In genomic region chr11:67367836-67368227, GRCh38 we compare ENCODE assay signal across 16 cellular contexts. TPM values are rescaled to one million over a fixed set of nuclear protein-coding genes. Genes with fewer than 3 reads are reported as not detected.
DNase-seq lines count a peak whose midpoint lies in the region; FAIRE-seq and TF ChIP-seq lines count a peak whose summit lies in the region.
"Had no signal": no experiment of that assay in that cellular context is flagged by ENCODE, and none has a peak within 500 bp of the region (broad histone marks: within the 10 kb centered on the region; RNA-seq: fewer than 3 reads in every experiment).

No MANE protein-coding gene starts in this region.

- no peak for TF ChIP-seq EP300 in esophagus muscularis mucosa (IDR thresholded peaks at IDR 0.05)

- WGBS in esophagus muscularis mucosa, result 68% methylated on average over 6 of the region's 6 CpGs

- no peak overlapping the region for H3K4me3 ChIP-seq in ACC112 (ENCODE audit: low read depth, low read length)
- H3K4me3 ChIP-seq in esophagus muscularis mucosa, result no peak overlapping the region
- no peak overlapping the region for H3K4me3 ChIP-seq in rectal smooth muscle tissue (ENCODE audit: low read length)
- H3K4me3 ChIP-seq in ascending aorta, result no peak overlapping the region
- H3K4me3 ChIP-seq: lung had no signal

- H3K9me3 ChIP-seq in esophagus muscularis mucosa, result no peaks in the 10 kb centered on the region
- no peaks in the 10 kb centered on the region for H3K9me3 ChIP-seq in ascending aorta

- H3K4me1 ChIP-seq in ACC112 (ENCODE audit: control insufficient read depth, insufficient read depth, low read length, unreplicated experiment), result peaks cover 64% of the 10 kb centered on the region
- peaks cover 49 to 83% (median 77%) of the 10 kb centered on the region in 4 donors for H3K4me1 ChIP-seq in esophagus muscularis mucosa
- peaks cover 52% of the 10 kb centered on the region for H3K4me1 ChIP-seq in rectal smooth muscle tissue (ENCODE audit: control insufficient read depth, insufficient read depth, low read length)
- H3K4me1 ChIP-seq in ascending aorta, result peaks cover 4 to 34% of the 10 kb centered on the region in 2 donors

- DNase-seq in HTR-8/SVneo (ENCODE audit: insufficient read length, low spot score) (no peak), esophagus muscularis mucosa (ENCODE audit: extremely low spot score) (no peak), ascending aorta (ENCODE audit: low spot score in 2 of 2) (no peak), A172 (ENCODE audit: low spot score) (no peak), NCI-H2196 (lab: John Stamatoyannopoulos, UW; ENCODE audit: unreplicated experiment) (no peak), DMS79 (lab: John Stamatoyannopoulos, UW) (no peak)
- DNase-seq: activated T-cell treated with anti-CD3 and anti-CD28 coated beads, Interleukin-2, amount 50 U/mL, for 1 hour; DMS153; effector CD4-positive, alpha-beta T cell; NCI-H1105; occipital lobe; SIG-M5; T1000 had no signal

- TF ChIP-seq CTCF in esophagus muscularis mucosa (IDR thresholded peaks at IDR 0.05), result no peak
- no peak for TF ChIP-seq CTCF in ascending aorta (IDR thresholded peaks at IDR 0.05)

- peak; percentile 42 for FAIRE-seq in HTR-8/SVneo (lab: Jason Lieb, UNC)

- TF ChIP-seq POLR2A in esophagus muscularis mucosa (IDR thresholded peaks at IDR 0.05; ENCODE audit: low read depth), result no peak

- intact Hi-C loops in esophagus muscularis mucosa (cut with DNase I) (no loop called here), ascending aorta (cut with DNase I) (no loop called here)

- H3K27ac ChIP-seq in ACC112 (ENCODE audit: low read depth, low read length) (peak overlapping the region; percentile 37), esophagus muscularis mucosa (replicated peaks in 1 of 4) (peak overlapping the region; percentile 83 to 99 (median 98)), rectal smooth muscle tissue (ENCODE audit: low read depth, low read length) (peak overlapping the region; percentile 91), ascending aorta (no peak overlapping the region)

- peaks cover 17% of the 10 kb centered on the region; the same call in 1 of the 2 replicates for H3K36me3 ChIP-seq in ACC112 (ENCODE audit: insufficient read depth, low read length)
- peaks cover 0 to 16% (median 13%) of the 10 kb centered on the region in 4 donors for H3K36me3 ChIP-seq in esophagus muscularis mucosa
- H3K36me3 ChIP-seq in rectal smooth muscle tissue (ENCODE audit: control insufficient read depth, insufficient read depth, low read length), result peaks cover 2% of the 10 kb centered on the region
- peaks cover 7 to 11% of the 10 kb centered on the region in 2 donors for H3K36me3 ChIP-seq in ascending aorta

- no peak overlapping the region for H2AFZ ChIP-seq in ACC112 (ENCODE audit: low read length, unreplicated experiment)

- no peak overlapping the region for H3K9ac ChIP-seq in rectal smooth muscle tissue (ENCODE audit: low read length)

- peaks cover 82% of the 10 kb centered on the region for H3K79me2 ChIP-seq in ACC112 (ENCODE audit: control insufficient read depth, insufficient read depth, low read length, unreplicated experiment)

- no peaks in the 10 kb centered on the region for H3K27me3 ChIP-seq in ACC112 (ENCODE audit: insufficient read depth, low read length)
- H3K27me3 ChIP-seq in esophagus muscularis mucosa, result no peaks in the 10 kb centered on the region
- no peaks in the 10 kb centered on the region for H3K27me3 ChIP-seq in rectal smooth muscle tissue (ENCODE audit: control insufficient read depth, insufficient read depth, low read length)
- no peaks in the 10 kb centered on the region for H3K27me3 ChIP-seq in ascending aorta

RNA-seq across cellular contexts. Expression of gene CLCF1, which starts 5.6 kb away (rescaled TPM):
- total RNA-seq in esophagus muscularis mucosa, result 10 to 100 TPM in 3 of 4 donors, 1 to 10 TPM in 1; 8.3 to 28.3 (median 11.8) TPM
- 32.6 TPM for total RNA-seq in ascending aorta
- 7.5 and 8.1 TPM in 2 replicates for total RNA-seq in A172 (2014; rRNA removed; shearing (Covaris generic))
- total RNA-seq: occipital lobe had no signal

RNA-seq across cellular contexts. Expression of gene POLD4, which starts 14.5 kb away (rescaled TPM):
- total RNA-seq in esophagus muscularis mucosa (100 to 1,000 TPM in 1 of 4 donors, 10 to 100 TPM in 3; 77.2 to 106 (median 83.1) TPM), ascending aorta (107 TPM)
- 75.8 and 96.0 TPM in 2 replicates for total RNA-seq in A172 (2014; rRNA removed; shearing (Covaris generic))

RNA-seq across cellular contexts. Expression of gene RAD9A, which starts 24.0 kb away (rescaled TPM):
- total RNA-seq in esophagus muscularis mucosa (10 to 100 TPM; 10.7 to 16.7 (median 12.7) TPM), ascending aorta (22.6 TPM)
- 6.2 and 15.0 TPM in 2 replicates for total RNA-seq in A172 (2014; rRNA removed; shearing (Covaris generic))

RNA-seq across cellular contexts. Expression of gene PPP1CA, which starts 33.8 kb away (rescaled TPM):
- total RNA-seq in esophagus muscularis mucosa, result 10 to 100 TPM; 56.9 to 87.3 (median 78.7) TPM
- total RNA-seq in ascending aorta, result 113 TPM
- 192 and 217 TPM in 2 replicates for total RNA-seq in A172 (2014; rRNA removed; shearing (Covaris generic))

RNA-seq across cellular contexts. Expression of gene TBC1D10C, which starts 36.1 kb away (rescaled TPM):
- total RNA-seq in esophagus muscularis mucosa, result 1 to 10 TPM in 3 of 4 donors, under 1 TPM in 1; 0.57 to 2.8 (median 1.2) TPM
- 0.64 TPM for total RNA-seq in ascending aorta
- total RNA-seq in A172 (2014; rRNA removed; shearing (Covaris generic)), result not detected in 2 replicates

Comparison
In these comparisons a context has a peak if more than half of its experiments do, and no peak if none do; other contexts are left out.
1. H3K27ac ChIP-seq: peak in ACC112 (single experiment), esophagus muscularis mucosa (4 of 4) and rectal smooth muscle tissue (single experiment); none in ascending aorta (0 of 2).